ENCODE assay signal across 1 cellular context in the genomic region with DNA sequence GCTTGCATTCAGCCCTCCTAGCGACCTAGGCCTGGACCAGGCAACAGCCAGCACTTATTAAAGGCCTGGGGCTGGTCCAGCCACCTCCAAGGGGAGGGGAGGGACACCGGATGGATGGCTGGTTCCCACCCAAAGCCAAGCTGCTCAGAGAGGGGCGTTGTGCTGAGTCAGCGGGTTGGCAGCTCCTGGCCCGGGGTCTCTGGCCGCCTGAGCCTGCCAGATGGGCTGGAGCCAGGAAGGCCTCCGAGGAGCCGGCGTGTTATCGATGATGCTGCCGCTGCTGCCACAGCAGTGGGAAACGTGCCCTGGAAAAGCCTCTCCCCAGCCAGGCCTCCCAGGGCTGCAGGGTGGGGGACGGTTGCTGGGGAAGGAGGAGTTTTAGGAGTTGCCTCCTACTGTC.
TF ChIP-seq lines count a peak whose summit lies in the region.

No MANE protein-coding gene starts in this region.

TF ChIP-seq in HEK293, 187 proteins besides CTCF, POLR2A, EP300 and RAD21 (continued from another document):
- no peak for TF ChIP-seq ZNF621 (tag by site-specific recombination; IDR thresholded peaks at IDR 0.05)
TF ChIP-seq in HEK293: peak in this region for 1.
